12 cellular contexts compared by ENCODE assay signal in the genomic region with DNA sequence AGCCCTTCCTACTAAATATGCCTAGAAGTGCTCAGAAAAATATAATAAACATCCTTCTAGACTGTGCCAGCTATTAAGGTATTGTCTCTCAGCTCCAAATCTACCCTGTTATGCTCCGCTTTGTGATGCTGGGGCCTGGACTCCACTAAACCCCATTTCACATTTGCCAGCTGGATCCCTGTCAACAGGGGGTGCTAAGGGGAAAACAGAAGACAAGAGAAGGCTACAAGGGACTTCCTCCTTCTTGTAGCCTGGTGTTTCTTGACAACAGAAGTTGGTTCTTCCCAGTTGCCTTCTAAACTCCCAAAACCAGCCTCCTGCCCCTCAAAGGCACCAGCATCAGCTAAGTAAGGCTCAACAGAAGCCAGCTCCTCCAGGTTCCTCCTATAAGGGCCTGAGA. TPM values are rescaled to one million over a fixed set of nuclear protein-coding genes. Genes with fewer than 3 reads are reported as not detected.
DNase-seq lines count a peak whose midpoint lies in the region; ATAC-seq and TF ChIP-seq lines count a peak whose summit lies in the region.
"Had no signal": no experiment of that assay in that cellular context is flagged by ENCODE, and none has a peak within 500 bp of the region (broad histone marks: within the 10 kb centered on the region; RNA-seq: fewer than 3 reads in every experiment).

No MANE protein-coding gene starts in this region.

- H3K4me3 ChIP-seq in NT2/D1 (ENCODE audit: insufficient read length, low read depth) (no peak overlapping the region), endodermal cell (ENCODE audit: low read length) (no peak overlapping the region)
- H3K4me3 ChIP-seq: lung had no signal

- DNase-seq in T-helper 1 cell, result no peak
- peak; percentile 13 for DNase-seq in NT2/D1 (ENCODE audit: low read depth, low spot score)
- peak; percentile 66 for DNase-seq in endodermal cell
- DNase-seq in amniotic stem cell (lab: John Stamatoyannopoulos, UW), result no peak
- DNase-seq in stimulated activated CD8-positive, alpha-beta memory T cell treated with anti-CD3 and anti-CD28 coated beads, Interleukin-4, amount 100 ng/mL, for 48 hours, result no peak
- no peak for DNase-seq in effector CD4-positive, alpha-beta T cell
- DNase-seq: NCI-H526 treated with DMSO at 0.1 percent for 48 hours; stimulated activated CD4-positive, alpha-beta T cell treated with anti-CD3 and anti-CD28 coated beads, Interleukin-4, amount 100 ng/mL, for 4 hours had no signal

- H3K9ac ChIP-seq in NT2/D1 (ENCODE audit: insufficient read length, low read depth), result no peak overlapping the region
- no peak overlapping the region for H3K9ac ChIP-seq in endodermal cell (ENCODE audit: extremely low read depth, low read length, poor library complexity, severe bottlenecking)

- H3K27ac Mint-ChIP-seq in T-helper 1 cell treated with Interleukin-12 subunit alpha and Interleukin-12 subunit beta and Interleukin-4 antibody, amounts not matched to agents 30 μg/mL and 1 μg/mL, for 36 hours, result peak overlapping the region; percentile 49
- H3K27ac Mint-ChIP-seq in endodermal cell, result peak overlapping the region; percentile 84
- H3K27ac Mint-ChIP-seq in stimulated activated memory B cell treated with anti-CD40 and anti-IgM and Interleukin-4, amounts not matched to agents 10 μg/mL and 1 μg/mL and 100 μg/mL, for 72 hours, result peak overlapping the region; percentile 27

- ATAC-seq in stimulated activated memory B cell treated with anti-CD40 and anti-IgM and Interleukin-4, amounts not matched to agents 10 μg/mL and 1 μg/mL and 100 μg/mL, for 72 hours, result no peak

- no peak overlapping the region for H3K27ac ChIP-seq in endodermal cell (ENCODE audit: low read depth, low read length)

- TF ChIP-seq CTCF in endodermal cell (conservative IDR thresholded peaks at IDR 0.05), result peak; percentile 58

- H3K9me3 Mint-ChIP-seq in T-helper 1 cell treated with Interleukin-12 subunit alpha and Interleukin-12 subunit beta and Interleukin-4 antibody, amounts not matched to agents 30 μg/mL and 1 μg/mL, for 36 hours, result no peaks in the 10 kb centered on the region
- no peaks in the 10 kb centered on the region for H3K9me3 Mint-ChIP-seq in endodermal cell
- H3K9me3 Mint-ChIP-seq in stimulated activated memory B cell treated with anti-CD40 and anti-IgM and Interleukin-4, amounts not matched to agents 10 μg/mL and 1 μg/mL and 100 μg/mL, for 72 hours, result no peaks in the 10 kb centered on the region

- H3K36me3 ChIP-seq in NT2/D1 (ENCODE audit: insufficient read depth, insufficient read length, low read length), result peaks cover 3% of the 10 kb centered on the region
- peaks cover 4% of the 10 kb centered on the region for H3K36me3 ChIP-seq in endodermal cell (ENCODE audit: control insufficient read depth, insufficient read depth, low read length)

- H3K9me3 ChIP-seq in NT2/D1 (ENCODE audit: insufficient read depth, low read length) (no peaks in the 10 kb centered on the region), endodermal cell (ENCODE audit: control insufficient read depth, low read length) (no peaks in the 10 kb centered on the region)

- H3K27me3 ChIP-seq in NT2/D1 (ENCODE audit: insufficient read depth, insufficient read length), result no peaks in the 10 kb centered on the region
- H3K27me3 ChIP-seq in endodermal cell (ENCODE audit: control insufficient read depth, insufficient read depth, low read length, poor library complexity, severe bottlenecking), result no peaks in the 10 kb centered on the region

- H3K4me1 Mint-ChIP-seq in T-helper 1 cell treated with Interleukin-12 subunit alpha and Interleukin-12 subunit beta and Interleukin-4 antibody, amounts not matched to agents 30 μg/mL and 1 μg/mL, for 36 hours (ENCODE audit: low read depth), result peaks cover 51% of the 10 kb centered on the region
- H3K4me1 Mint-ChIP-seq in endodermal cell, result peaks cover 24% of the 10 kb centered on the region
- peaks cover 39% of the 10 kb centered on the region for H3K4me1 Mint-ChIP-seq in stimulated activated memory B cell treated with anti-CD40 and anti-IgM and Interleukin-4, amounts not matched to agents 10 μg/mL and 1 μg/mL and 100 μg/mL, for 72 hours

- H3K4me1 ChIP-seq in NT2/D1 (ENCODE audit: insufficient read depth, insufficient read length) (peaks cover 4% of the 10 kb centered on the region), endodermal cell (ENCODE audit: control insufficient read depth, insufficient read depth, low read length) (no peaks in the 10 kb centered on the region)

- no peak overlapping the region for H3K4me3 Mint-ChIP-seq in T-helper 1 cell treated with Interleukin-12 subunit alpha and Interleukin-12 subunit beta and Interleukin-4 antibody, amounts not matched to agents 30 μg/mL and 1 μg/mL, for 36 hours
- no peak overlapping the region for H3K4me3 Mint-ChIP-seq in endodermal cell
- H3K4me3 Mint-ChIP-seq in stimulated activated memory B cell treated with anti-CD40 and anti-IgM and Interleukin-4, amounts not matched to agents 10 μg/mL and 1 μg/mL and 100 μg/mL, for 72 hours, result no peak overlapping the region

- H3K27me3 Mint-ChIP-seq in T-helper 1 cell treated with Interleukin-12 subunit alpha and Interleukin-12 subunit beta and Interleukin-4 antibody, amounts not matched to agents 30 μg/mL and 1 μg/mL, for 36 hours (ENCODE audit: low read depth), result no peaks in the 10 kb centered on the region
- no peaks in the 10 kb centered on the region for H3K27me3 Mint-ChIP-seq in endodermal cell (ENCODE audit: insufficient read depth)
- no peaks in the 10 kb centered on the region for H3K27me3 Mint-ChIP-seq in stimulated activated memory B cell treated with anti-CD40 and anti-IgM and Interleukin-4, amounts not matched to agents 10 μg/mL and 1 μg/mL and 100 μg/mL, for 72 hours

- 100% methylated on average over 1 of the region's 1 CpG for WGBS in endodermal cell (ENCODE audit: insufficient coverage in 1 of 2, insufficient read length in 1 of 2), 2 experiments

- H3K36me3 Mint-ChIP-seq in T-helper 1 cell treated with Interleukin-12 subunit alpha and Interleukin-12 subunit beta and Interleukin-4 antibody, amounts not matched to agents 30 μg/mL and 1 μg/mL, for 36 hours (ENCODE audit: low read depth), result peaks cover 13% of the 10 kb centered on the region
- H3K36me3 Mint-ChIP-seq in endodermal cell (ENCODE audit: low read depth), result peaks cover 11% of the 10 kb centered on the region
- peaks cover 20% of the 10 kb centered on the region for H3K36me3 Mint-ChIP-seq in stimulated activated memory B cell treated with anti-CD40 and anti-IgM and Interleukin-4, amounts not matched to agents 10 μg/mL and 1 μg/mL and 100 μg/mL, for 72 hours

RNA-seq across cellular contexts. Expression of gene NUMA1, which starts 5.2 kb away (rescaled TPM):
- total RNA-seq in endodermal cell, result 100 to 1,000 TPM; 130 to 132 TPM
- polyA plus RNA-seq in endodermal cell (2013, experiment 1 of 2), result 181 TPM
- 168 TPM for polyA plus RNA-seq in endodermal cell (2013, experiment 2 of 2)

RNA-seq across cellular contexts. Expression of gene LRRC51, which starts 5.5 kb away (rescaled TPM):
- 1 to 10 TPM; 8.0 to 9.5 TPM for total RNA-seq in endodermal cell
- polyA plus RNA-seq in endodermal cell (2013, experiment 1 of 2), result 4.5 TPM
- 9.0 TPM for polyA plus RNA-seq in endodermal cell (2013, experiment 2 of 2)

RNA-seq across cellular contexts. Expression of gene LAMTOR1, which starts 28.0 kb away (rescaled TPM):
- 100 to 1,000 TPM in 1 of 2 donors, 10 to 100 TPM in 1; 92.0 to 104 TPM for total RNA-seq in endodermal cell
- polyA plus RNA-seq in endodermal cell (2013, experiment 1 of 2), result 114 TPM
- 111 TPM for polyA plus RNA-seq in endodermal cell (2013, experiment 2 of 2)

RNA-seq across cellular contexts. Expression of gene TOMT, which starts 30.6 kb away (rescaled TPM):
- not detected for total RNA-seq in endodermal cell
- polyA plus RNA-seq in endodermal cell (2013, experiment 1 of 2), result 0.21 TPM
- not detected for polyA plus RNA-seq in endodermal cell (2013, experiment 2 of 2)
- total RNA-seq: dermis microvascular lymphatic vessel endothelial cell, lung had no signal
- polyA plus RNA-seq: lung had no signal

RNA-seq across cellular contexts. Expression of gene ANAPC15, which starts 37.4 kb away (rescaled TPM):
- total RNA-seq in endodermal cell, result 10 to 100 TPM; 51.2 to 54.9 TPM
- polyA plus RNA-seq in endodermal cell (2013, experiment 1 of 2), result 53.3 TPM
- 61.5 TPM for polyA plus RNA-seq in endodermal cell (2013, experiment 2 of 2)

Comparison
In these comparisons a context has a peak if more than half of its experiments do, and no peak if none do; other contexts are left out.
1. H3K27ac Mint-ChIP-seq: peak in every context shown above with its lines; median percentile 84 in endodermal cell; 49 in T-helper 1 cell treated with Interleukin-12 subunit alpha and Interleukin-12 subunit beta and Interleukin-4 antibody, amounts not matched to agents 30 μg/mL and 1 μg/mL, for 36 hours; 27 in stimulated activated memory B cell treated with anti-CD40 and anti-IgM and Interleukin-4, amounts not matched to agents 10 μg/mL and 1 μg/mL and 100 μg/mL, for 72 hours.
2. DNase-seq: peak in NT2/D1 (single experiment) and endodermal cell (single experiment); none in T-helper 1 cell (0 of 5), amniotic stem cell (single experiment), stimulated activated CD8-positive, alpha-beta memory T cell treated with anti-CD3 and anti-CD28 coated beads, Interleukin-4, amount 100 ng/mL, for 48 hours (single experiment) and effector CD4-positive, alpha-beta T cell (single experiment).